In the genomic region with DNA sequence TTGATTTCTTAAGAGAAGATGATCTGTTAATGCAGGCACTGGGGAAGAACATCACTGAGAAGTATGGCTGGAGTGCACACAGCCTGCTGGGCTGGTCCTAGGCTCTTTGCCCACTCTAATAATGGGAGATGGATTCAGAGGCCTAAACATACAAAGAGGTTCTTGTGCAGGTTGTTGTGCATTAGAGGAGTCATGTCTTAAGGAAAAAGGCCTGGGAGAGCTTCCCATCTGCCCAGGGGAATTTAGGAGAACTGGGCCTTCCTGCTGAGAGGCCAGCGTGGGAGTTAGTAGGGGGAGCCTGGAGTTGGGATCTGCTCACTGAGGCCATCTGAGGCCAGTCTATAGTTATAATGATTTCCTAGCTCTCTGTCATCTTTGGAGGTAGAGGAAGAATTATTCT, we compare ENCODE assay signal across 1 cellular context.
TF ChIP-seq lines count a peak whose summit lies in the region.

No MANE protein-coding gene starts in this region.

TF ChIP-seq in WTC11, 78 proteins besides CTCF, POLR2A, EP300 and RAD21 (continued from another document):
- TF ChIP-seq, protein P1, sequence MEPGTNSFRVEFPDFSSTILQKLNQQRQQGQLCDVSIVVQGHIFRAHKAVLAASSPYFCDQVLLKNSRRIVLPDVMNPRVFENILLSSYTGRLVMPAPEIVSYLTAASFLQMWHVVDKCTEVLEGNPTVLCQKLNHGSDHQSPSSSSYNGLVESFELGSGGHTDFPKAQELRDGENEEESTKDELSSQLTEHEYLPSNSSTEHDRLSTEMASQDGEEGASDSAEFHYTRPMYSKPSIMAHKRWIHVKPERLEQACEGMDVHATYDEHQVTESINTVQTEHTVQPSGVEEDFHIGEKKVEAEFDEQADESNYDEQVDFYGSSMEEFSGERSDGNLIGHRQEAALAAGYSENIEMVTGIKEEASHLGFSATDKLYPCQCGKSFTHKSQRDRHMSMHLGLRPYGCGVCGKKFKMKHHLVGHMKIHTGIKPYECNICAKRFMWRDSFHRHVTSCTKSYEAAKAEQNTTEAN (CRISPR knock-in tag; IDR thresholded peaks at IDR 0.05) = no peak
- TF ChIP-seq KAT7 (CRISPR knock-in tag; IDR thresholded peaks at IDR 0.05; ENCODE audit: borderline replicate concordance) (no peak), ZNF121 (CRISPR knock-in tag; IDR thresholded peaks at IDR 0.05) (no peak)
- TF ChIP-seq, protein P2, sequence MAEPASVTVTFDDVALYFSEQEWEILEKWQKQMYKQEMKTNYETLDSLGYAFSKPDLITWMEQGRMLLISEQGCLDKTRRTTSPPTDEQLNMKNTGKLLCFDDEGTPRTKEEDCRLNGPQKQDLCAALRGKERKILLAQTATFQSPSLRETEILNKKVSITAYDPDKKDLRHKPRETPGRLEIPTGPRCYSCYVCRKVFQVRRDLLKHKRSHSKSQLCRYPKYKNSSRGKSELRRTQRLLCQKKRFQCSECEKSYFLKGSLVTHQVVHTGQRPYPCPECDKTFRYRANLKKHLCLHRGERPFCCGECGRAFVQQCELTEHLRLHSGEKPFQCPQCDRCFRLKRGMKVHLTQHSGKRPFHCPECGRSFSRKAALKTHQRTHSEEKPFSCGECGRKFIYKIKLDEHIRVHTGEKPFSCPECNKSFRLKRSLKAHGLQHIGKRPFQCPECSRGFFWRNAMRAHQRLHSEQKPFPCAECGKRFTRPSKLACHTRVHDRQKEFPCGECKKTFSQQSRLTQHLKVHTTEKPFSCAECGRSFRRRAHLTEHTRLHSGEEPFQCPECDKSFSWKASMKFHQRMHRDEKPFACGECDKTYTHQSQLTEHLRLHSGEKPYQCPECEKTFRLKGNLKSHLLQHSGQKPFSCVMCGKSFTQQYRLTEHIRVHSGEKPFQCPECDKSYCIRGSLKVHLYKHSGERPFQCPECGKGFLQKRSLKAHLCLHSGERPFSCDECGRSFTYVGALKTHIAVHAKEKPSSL (CRISPR knock-in tag; conservative IDR thresholded peaks at IDR 0.05) = no peak
TF ChIP-seq in WTC11: peak in this region for 0.
